ENCODE assay signal across 24 cellular contexts in the genomic region with DNA sequence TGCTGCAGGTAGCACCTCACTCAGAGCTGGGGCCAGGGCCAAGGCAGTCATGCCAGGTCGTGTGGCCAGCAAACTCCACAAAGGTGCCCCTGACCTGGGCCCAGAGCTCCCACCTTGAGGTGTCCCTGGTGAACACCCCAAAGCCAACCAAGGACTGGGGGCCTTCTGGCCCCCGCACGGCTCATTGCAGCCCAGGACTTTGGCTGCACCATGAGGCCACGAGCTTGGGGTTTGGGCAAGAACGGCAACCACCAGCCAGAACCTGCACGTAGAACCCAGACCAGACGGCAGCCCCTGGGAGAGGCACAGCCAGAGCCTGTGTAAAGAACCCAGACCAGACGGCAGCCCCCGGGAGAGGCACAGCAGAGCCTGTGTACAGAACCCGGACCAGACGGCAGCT. TPM values are rescaled to one million over a fixed set of nuclear protein-coding genes. Genes with fewer than 3 reads are reported as not detected.
DNase-seq lines count a peak whose midpoint lies in the region; ATAC-seq, FAIRE-seq and TF ChIP-seq lines count a peak whose summit lies in the region.
"Had no signal": no experiment of that assay in that cellular context is flagged by ENCODE, and none has a peak within 500 bp of the region (broad histone marks: within the 10 kb centered on the region; RNA-seq: fewer than 3 reads in every experiment).

No MANE protein-coding gene starts in this region.

- ATAC-seq in HepG2 (no peak), right lobe of liver (no peak), upper lobe of right lung (no peak)
- ATAC-seq: A549 had no signal

- H3K27ac Mint-ChIP-seq in neural crest cell (ENCODE audit: unreplicated experiment) (peak overlapping the region; percentile 27), endodermal cell (no peak overlapping the region)
- H3K27ac Mint-ChIP-seq: CD4-positive, alpha-beta T cell; CD8-positive, alpha-beta memory T cell had no signal

- no peaks in the 10 kb centered on the region for H4K20me1 ChIP-seq in HepG2 (ENCODE audit: insufficient read depth, low read length)
- H4K20me1 ChIP-seq: BLaER1 treated with 17β-estradiol and CSF1 and Interleukin-3, amounts not matched to agents 10 nM and 100 nM had no signal

- no peak overlapping the region for H2AFZ ChIP-seq in HepG2 (ENCODE audit: low read length)

- no peaks in the 10 kb centered on the region for H3K4me1 Mint-ChIP-seq in neural crest cell
- peaks cover 8% of the 10 kb centered on the region for H3K4me1 Mint-ChIP-seq in endodermal cell
- H3K4me1 Mint-ChIP-seq: CD14-positive monocyte; CD8-positive, alpha-beta memory T cell had no signal

- WGBS in HepG2 (ENCODE audit: low lambda C conversion rate), result 27% methylated on average over 6 of the region's 11 CpGs
- WGBS in right lobe of liver (ENCODE audit: insufficient coverage, low coverage, low lambda C conversion rate, missing lambda C conversion rate), result 85% methylated on average over 4 of the region's 11 CpGs
- 89 to 92% methylated on average over 10 to 11 of the region's 11 CpGs for WGBS in endodermal cell (ENCODE audit: insufficient coverage in 1 of 2, insufficient read length in 1 of 2), 2 experiments

- H3K27me3 ChIP-seq in HepG2 (ENCODE audit: control insufficient read depth in 1 of 2, insufficient read depth in 2 of 2, low read length in 2 of 2) (peaks cover 6 to 40% of the 10 kb centered on the region in 2 experiments), right lobe of liver (no peaks in the 10 kb centered on the region), upper lobe of right lung (no peaks in the 10 kb centered on the region), endodermal cell (ENCODE audit: control insufficient read depth, insufficient read depth, low read length, poor library complexity, severe bottlenecking) (no peaks in the 10 kb centered on the region)
- H3K27me3 ChIP-seq: BE2C; BLaER1 treated with 17β-estradiol and CSF1 and Interleukin-3, amounts not matched to agents 10 nM and 100 nM had no signal

- BruUV-seq in HepG2 (replicated peaks; lab: Mats Ljungman, UMichigan), result no TSS peak

- H3K27me3 Mint-ChIP-seq in neural crest cell (ENCODE audit: low read depth), result peaks cover 3% of the 10 kb centered on the region
- no peaks in the 10 kb centered on the region for H3K27me3 Mint-ChIP-seq in endodermal cell (ENCODE audit: insufficient read depth)
- H3K27me3 Mint-ChIP-seq: CD4-positive, alpha-beta T cell; CD8-positive, alpha-beta memory T cell had no signal

- no peak for TF ChIP-seq RAD21 in HepG2 (CRISPR knock-in tag; IDR thresholded peaks at IDR 0.05)

- H3K4me3 Mint-ChIP-seq in neural crest cell (no peak overlapping the region), endodermal cell (no peak overlapping the region)
- H3K4me3 Mint-ChIP-seq: CD14-positive monocyte; CD4-positive, alpha-beta T cell; CD8-positive, alpha-beta memory T cell had no signal

- CTCF ChIA-PET in HepG2 (lab: Yijun Ruan, JAX; ENCODE audit: low intra/inter-chr PET ratio, low total read pairs), result no interaction called here

- in situ Hi-C loops in HepG2 (cut with HindIII; ENCODE audit: extremely low pct_ligation_motif_present, low pct_unique_long_range_greater_than_20kb), result no loop called here

- H3K27ac ChIP-seq in HepG2 (ENCODE audit: extremely low read length, insufficient read depth, low read length) (no peak overlapping the region), right lobe of liver (no peak overlapping the region), upper lobe of right lung (no peak overlapping the region), kidney (ENCODE audit: low read depth in 2 of 2, low read length in 2 of 2) (no peak overlapping the region), endodermal cell (ENCODE audit: low read depth, low read length) (no peak overlapping the region)
- H3K27ac ChIP-seq: A549; BLaER1 treated with 17β-estradiol and CSF1 and Interleukin-3, amounts not matched to agents 10 nM and 100 nM had no signal

- H3K4me2 ChIP-seq in HepG2 (ENCODE audit: low read depth, low read length), result no peak overlapping the region
- H3K4me2 ChIP-seq: A549; BLaER1 treated with 17β-estradiol and CSF1 and Interleukin-3, amounts not matched to agents 10 nM and 100 nM had no signal

- no peak for DNase-seq in HepG2 (ENCODE audit: low spot score)
- DNase-seq in right lobe of liver, result no peak
- DNase-seq in neural crest cell (ENCODE audit: low read depth, low spot score), result no peak
- peak; percentile 46 for DNase-seq in upper lobe of right lung
- DNase-seq in kidney, result no peak
- no peak for DNase-seq in endodermal cell
- DNase-seq: 8988T; ACHN; AML-193; BE2C; CD4-positive, alpha-beta T cell; CD8-positive, alpha-beta memory T cell; DMS 273 treated with DMSO at 0.1 percent for 48 hours; DMS53; DMS79 treated with DMSO at 0.1 percent for 48 hours; GF-D8; GOT3; HCEC 1CT had no signal

- H3K9me3 ChIP-seq in HepG2 (ENCODE audit: low read length) (no peaks in the 10 kb centered on the region), right lobe of liver (no peaks in the 10 kb centered on the region), upper lobe of right lung (no peaks in the 10 kb centered on the region), kidney (ENCODE audit: control insufficient read depth in 1 of 2, low read length in 2 of 2) (no peaks in the 10 kb centered on the region), endodermal cell (ENCODE audit: control insufficient read depth, low read length) (no peaks in the 10 kb centered on the region)
- H3K9me3 ChIP-seq: A549; BE2C; BLaER1 treated with 17β-estradiol and CSF1 and Interleukin-3, amounts not matched to agents 10 nM and 100 nM had no signal

- H3K4me1 ChIP-seq in HepG2 (ENCODE audit: insufficient read depth, low read length) (peaks cover 67% of the 10 kb centered on the region), right lobe of liver (no peaks in the 10 kb centered on the region), upper lobe of right lung (no peaks in the 10 kb centered on the region), kidney (ENCODE audit: control insufficient read depth in 1 of 2, insufficient read depth in 1 of 2, low read depth in 1 of 2, low read length in 2 of 2) (no peaks in the 10 kb centered on the region), endodermal cell (ENCODE audit: control insufficient read depth, insufficient read depth, low read length) (peaks cover 5% of the 10 kb centered on the region)
- H3K4me1 ChIP-seq: A549, BE2C had no signal

- H3K9me3 Mint-ChIP-seq in neural crest cell (no peaks in the 10 kb centered on the region), endodermal cell (peaks cover 5% of the 10 kb centered on the region)
- H3K9me3 Mint-ChIP-seq: CD4-positive, alpha-beta T cell; CD8-positive, alpha-beta memory T cell had no signal

- FAIRE-seq in HepG2 (lab: Jason Lieb, UNC) (no peak), kidney (lab: Jason Lieb, UNC) (no peak)
- FAIRE-seq: A549, D721Med, GM12892, H54 had no signal

- POLR2A ChIA-PET in HepG2 (lab: Yijun Ruan, JAX), result interaction anchor here (1.1 kb wide), 2 partner anchors 8 to 9 kb away, joined by 3 to 4 read pairs; partner anchors contain the start of gene HRAS

- no peak for TF ChIP-seq EP300 in HepG2 (IDR thresholded peaks at IDR 0.05; ENCODE audit: low read depth in 2 of 2, low read length in 2 of 2)
- TF ChIP-seq EP300 in HepG2 (CRISPR knock-in tag; IDR thresholded peaks at IDR 0.05; ENCODE audit: borderline replicate concordance), result no peak

- no peak overlapping the region for H3K9ac ChIP-seq in HepG2 (ENCODE audit: insufficient read depth, low read depth, low read length)
- H3K9ac ChIP-seq in kidney (ENCODE audit: low read length in 2 of 2), result no peak overlapping the region
- no peak overlapping the region for H3K9ac ChIP-seq in endodermal cell (ENCODE audit: extremely low read depth, low read length, poor library complexity, severe bottlenecking)
- H3K9ac ChIP-seq: BLaER1 treated with 17β-estradiol and CSF1 and Interleukin-3, amounts not matched to agents 10 nM and 100 nM had no signal

- no peaks in the 10 kb centered on the region for H3K36me3 Mint-ChIP-seq in neural crest cell (ENCODE audit: low read depth)
- peaks cover 12% of the 10 kb centered on the region for H3K36me3 Mint-ChIP-seq in endodermal cell (ENCODE audit: low read depth)
- H3K36me3 Mint-ChIP-seq: CD14-positive monocyte had no signal

- TF ChIP-seq POLR2A in HepG2 (IDR thresholded peaks at IDR 0.05; ENCODE audit: insufficient read depth in 1 of 2, low read depth in 2 of 2, low read length in 2 of 2), result no peak
- TF ChIP-seq POLR2A in right lobe of liver (IDR thresholded peaks at IDR 0.05), result no peak

- TF ChIP-seq CTCF in HepG2 (CRISPR knock-in tag; IDR thresholded peaks at IDR 0.05) (no peak), right lobe of liver (IDR thresholded peaks at IDR 0.05) (no peak), neural crest cell (conservative IDR thresholded peaks at IDR 0.05) (no peak), upper lobe of right lung (IDR thresholded peaks at IDR 0.05) (no peak), kidney (IDR thresholded peaks at IDR 0.05; ENCODE audit: borderline replicate concordance, extremely low read depth, insufficient read depth) (no peak), endodermal cell (conservative IDR thresholded peaks at IDR 0.05) (no peak)

- H3K79me2 ChIP-seq in HepG2 (ENCODE audit: insufficient read depth, low read length), result no peaks in the 10 kb centered on the region

- H3K4me3 ChIP-seq in HepG2 (replicated peaks in 1 of 3; ENCODE audit: insufficient read depth in 1 of 3, low read depth in 2 of 3, low read length in 3 of 3) (no peak overlapping the region), right lobe of liver (no peak overlapping the region), upper lobe of right lung (no peak overlapping the region), kidney (ENCODE audit: low read length in 2 of 2) (no peak overlapping the region), endodermal cell (ENCODE audit: low read length) (no peak overlapping the region)
- H3K4me3 ChIP-seq: A549; BLaER1 treated with 17β-estradiol and CSF1 and Interleukin-3, amounts not matched to agents 10 nM and 100 nM had no signal

- intact Hi-C loops in HepG2 (cut with micrococcal nuclease; ENCODE audit: unreplicated experiment), result no loop called here
- intact Hi-C loops in right lobe of liver (cut with DNase I), result no loop called here
- intact Hi-C loops in upper lobe of right lung (cut with DNase I), result no loop called here
- intact Hi-C loops in kidney (cut with DNase I), result no loop called here

- H3K36me3 ChIP-seq in HepG2 (replicated peaks in 1 of 2; ENCODE audit: control insufficient read depth in 1 of 2, insufficient read depth in 2 of 2, low read length in 2 of 2) (no peaks in the 10 kb centered on the region), right lobe of liver (no peaks in the 10 kb centered on the region), upper lobe of right lung (no peaks in the 10 kb centered on the region), kidney (ENCODE audit: control insufficient read depth in 1 of 2, insufficient read depth in 2 of 2, low read length in 2 of 2) (no peaks in the 10 kb centered on the region), endodermal cell (ENCODE audit: control insufficient read depth, insufficient read depth, low read length) (no peaks in the 10 kb centered on the region)
- H3K36me3 ChIP-seq: BE2C; BLaER1 treated with 17β-estradiol and CSF1 and Interleukin-3, amounts not matched to agents 10 nM and 100 nM had no signal

RNA-seq across cellular contexts. Expression of gene LRRC56, which starts 7.8 kb away (rescaled TPM):
- total RNA-seq in HepG2 (2016; rRNA removed; fragmentation: Illumina TruSeq; extraction: Trizol) (0.08 and 0.11 TPM in 2 replicates), right lobe of liver (1 to 10 TPM in 1 of 6 experiments, under 1 TPM in 4, not detected in 1; 0.12 to 1.1 (median 0.71) TPM), neural crest cell (2.1 and 2.4 TPM in 2 replicates), upper lobe of right lung (3.2 TPM), kidney (7.7 TPM), endodermal cell (1 to 10 TPM; 3.0 to 4.3 TPM)
- total RNA-seq in HepG2 (2016; cell fraction: cytosol; rRNA removed; fragmentation: Illumina TruSeq; extraction: Trizol; ENCODE audit: low read depth), result 0.10 TPM in 1 of 2 replicates, not detected in the other
- total RNA-seq in HepG2 (2016; cell fraction: insoluble cytoplasmic fraction; rRNA removed; fragmentation: Illumina TruSeq; extraction: Trizol), result 0.09 TPM in 2 replicates
- 0.06 and 0.07 TPM in 2 replicates for total RNA-seq in HepG2 (2016; cell fraction: membrane; rRNA removed; fragmentation: Illumina TruSeq; extraction: Trizol)
- total RNA-seq in HepG2 (2016; cell fraction: nucleus; rRNA removed; fragmentation: Illumina TruSeq; extraction: Trizol), result not detected in 2 replicates
- polyA plus RNA-seq in HepG2 (2011; rRNA removed) (0.29 and 0.46 TPM in 2 replicates), kidney (ENCODE audit: insufficient read depth, low read depth, low replicate concordance) (1.2 TPM)
- polyA plus RNA-seq in HepG2 (2011; cell fraction: cytosol; rRNA removed), result 0.21 and 0.22 TPM in 2 replicates
- 3.4 and 3.8 TPM in 2 replicates for polyA plus RNA-seq in HepG2 (2011; cell fraction: nucleus; rRNA removed)
- 0.34 and 0.59 TPM in 2 replicates for polyA plus RNA-seq in HepG2 (2012)
- polyA plus RNA-seq in HepG2 (2016; cell fraction: cytosol; fragmentation: Illumina TruSeq; extraction: Trizol; ENCODE audit: low read depth), result 0.05 TPM in 1 of 2 replicates, not detected in the other
- 0.19 TPM in 1 of 2 replicates, not detected in the other for polyA plus RNA-seq in HepG2 (2016; cell fraction: insoluble cytoplasmic fraction; fragmentation: Illumina TruSeq; extraction: Trizol; ENCODE audit: low read depth)
- polyA plus RNA-seq in HepG2 (2016; cell fraction: membrane; fragmentation: Illumina TruSeq; extraction: Trizol; ENCODE audit: low read depth), result 0.10 TPM in 1 of 2 replicates, not detected in the other
- 0.37 and 0.44 TPM in 2 replicates for polyA plus RNA-seq in HepG2 (2016; cell fraction: nucleus; fragmentation: Illumina TruSeq; extraction: Trizol; ENCODE audit: insufficient read depth, low read depth)
- polyA minus RNA-seq in HepG2 (2011; rRNA and poly(A)+ RNA removed; ENCODE audit: low replicate concordance), result 0.20 and 0.56 TPM in 2 replicates
- 0.30 TPM in 1 of 2 replicates, not detected in the other for polyA minus RNA-seq in HepG2 (2011; cell fraction: cytosol; rRNA and poly(A)+ RNA removed)
- 0.37 and 0.64 TPM in 2 replicates for polyA minus RNA-seq in HepG2 (2011; cell fraction: nucleus; rRNA and poly(A)+ RNA removed)
- polyA plus RNA-seq in endodermal cell (2013, experiment 1 of 2), result 0.93 TPM
- polyA plus RNA-seq in endodermal cell (2013, experiment 2 of 2), result 1.3 TPM

RNA-seq across cellular contexts. Expression of gene HRAS, which starts 9.8 kb away (rescaled TPM):
- total RNA-seq in HepG2 (2016; rRNA removed; fragmentation: Illumina TruSeq; extraction: Trizol), result 47.5 and 50.0 TPM in 2 replicates
- total RNA-seq in HepG2 (2016; cell fraction: cytosol; rRNA removed; fragmentation: Illumina TruSeq; extraction: Trizol; ENCODE audit: low read depth), result 97.1 and 126 TPM in 2 replicates
- total RNA-seq in HepG2 (2016; cell fraction: insoluble cytoplasmic fraction; rRNA removed; fragmentation: Illumina TruSeq; extraction: Trizol), result 35.7 and 53.4 TPM in 2 replicates
- total RNA-seq in HepG2 (2016; cell fraction: membrane; rRNA removed; fragmentation: Illumina TruSeq; extraction: Trizol), result 106 and 128 TPM in 2 replicates
- total RNA-seq in HepG2 (2016; cell fraction: nucleus; rRNA removed; fragmentation: Illumina TruSeq; extraction: Trizol), result 23.1 and 23.7 TPM in 2 replicates
- polyA plus RNA-seq in HepG2 (2011; rRNA removed), result 32.9 TPM in 2 replicates
- polyA plus RNA-seq in HepG2 (2011; cell fraction: cytosol; rRNA removed), result 29.5 and 42.1 TPM in 2 replicates
- 62.4 and 65.1 TPM in 2 replicates for polyA plus RNA-seq in HepG2 (2011; cell fraction: nucleus; rRNA removed)
- 15.4 and 32.7 TPM in 2 replicates for polyA plus RNA-seq in HepG2 (2012)
- polyA plus RNA-seq in HepG2 (2016; cell fraction: cytosol; fragmentation: Illumina TruSeq; extraction: Trizol; ENCODE audit: low read depth), result 120 and 151 TPM in 2 replicates
- 33.8 and 38.7 TPM in 2 replicates for polyA plus RNA-seq in HepG2 (2016; cell fraction: insoluble cytoplasmic fraction; fragmentation: Illumina TruSeq; extraction: Trizol; ENCODE audit: low read depth)
- polyA plus RNA-seq in HepG2 (2016; cell fraction: membrane; fragmentation: Illumina TruSeq; extraction: Trizol; ENCODE audit: low read depth), result 96.2 and 121 TPM in 2 replicates
- polyA plus RNA-seq in HepG2 (2016; cell fraction: nucleus; fragmentation: Illumina TruSeq; extraction: Trizol; ENCODE audit: insufficient read depth, low read depth), result 47.3 and 47.4 TPM in 2 replicates
- 29.8 and 71.6 TPM in 2 replicates for polyA minus RNA-seq in HepG2 (2011; rRNA and poly(A)+ RNA removed; ENCODE audit: low replicate concordance)
- 8.5 and 9.0 TPM in 2 replicates for polyA minus RNA-seq in HepG2 (2011; cell fraction: cytosol; rRNA and poly(A)+ RNA removed)
- 5.8 and 11.4 TPM in 2 replicates for polyA minus RNA-seq in HepG2 (2011; cell fraction: nucleus; rRNA and poly(A)+ RNA removed)
- total RNA-seq in right lobe of liver, result 10 to 100 TPM in 5 of 6 experiments, 1 to 10 TPM in 1; 7.6 to 20.9 (median 14.8) TPM
- 90.6 and 93.5 TPM in 2 replicates for total RNA-seq in neural crest cell
- 55.5 TPM for total RNA-seq in upper lobe of right lung
- 66.1 TPM for total RNA-seq in kidney
- polyA plus RNA-seq in kidney (ENCODE audit: insufficient read depth, low read depth, low replicate concordance), result 100 TPM
- 10 to 100 TPM; 64.8 to 68.2 TPM for total RNA-seq in endodermal cell
- 48.8 TPM for polyA plus RNA-seq in endodermal cell (2013, experiment 1 of 2)
- 45.1 TPM for polyA plus RNA-seq in endodermal cell (2013, experiment 2 of 2)

RNA-seq across cellular contexts. Expression of gene LMNTD2, which starts 15.4 kb away (rescaled TPM):
- 0.25 and 1.1 TPM in 2 replicates for total RNA-seq in HepG2 (2016; rRNA removed; fragmentation: Illumina TruSeq; extraction: Trizol)
- 0.40 and 0.44 TPM in 2 replicates for total RNA-seq in HepG2 (2016; cell fraction: cytosol; rRNA removed; fragmentation: Illumina TruSeq; extraction: Trizol; ENCODE audit: low read depth)
- total RNA-seq in HepG2 (2016; cell fraction: insoluble cytoplasmic fraction; rRNA removed; fragmentation: Illumina TruSeq; extraction: Trizol), result 0.45 and 1.1 TPM in 2 replicates
- 0.79 and 1.3 TPM in 2 replicates for total RNA-seq in HepG2 (2016; cell fraction: membrane; rRNA removed; fragmentation: Illumina TruSeq; extraction: Trizol)
- 1.3 and 1.7 TPM in 2 replicates for total RNA-seq in HepG2 (2016; cell fraction: nucleus; rRNA removed; fragmentation: Illumina TruSeq; extraction: Trizol)
- 3.1 and 3.6 TPM in 2 replicates for polyA plus RNA-seq in HepG2 (2011; rRNA removed)
- 1.1 and 2.2 TPM in 2 replicates for polyA plus RNA-seq in HepG2 (2011; cell fraction: cytosol; rRNA removed)
- polyA plus RNA-seq in HepG2 (2011; cell fraction: nucleus; rRNA removed), result 50.0 and 60.4 TPM in 2 replicates
- polyA plus RNA-seq in HepG2 (2012), result 1.3 and 1.4 TPM in 2 replicates
- polyA plus RNA-seq in HepG2 (2016; cell fraction: cytosol; fragmentation: Illumina TruSeq; extraction: Trizol; ENCODE audit: low read depth), result 0.53 and 0.78 TPM in 2 replicates
- polyA plus RNA-seq in HepG2 (2016; cell fraction: insoluble cytoplasmic fraction; fragmentation: Illumina TruSeq; extraction: Trizol; ENCODE audit: low read depth), result 0.42 and 0.68 TPM in 2 replicates
- 0.96 and 1.2 TPM in 2 replicates for polyA plus RNA-seq in HepG2 (2016; cell fraction: membrane; fragmentation: Illumina TruSeq; extraction: Trizol; ENCODE audit: low read depth)
- polyA plus RNA-seq in HepG2 (2016; cell fraction: nucleus; fragmentation: Illumina TruSeq; extraction: Trizol; ENCODE audit: insufficient read depth, low read depth), result 3.7 and 5.0 TPM in 2 replicates
- polyA minus RNA-seq in HepG2 (2011; rRNA and poly(A)+ RNA removed; ENCODE audit: low replicate concordance), result 0.51 and 0.96 TPM in 2 replicates
- polyA minus RNA-seq in HepG2 (2011; cell fraction: cytosol; rRNA and poly(A)+ RNA removed), result 0.88 and 1.4 TPM in 2 replicates
- 2.6 and 3.1 TPM in 2 replicates for polyA minus RNA-seq in HepG2 (2011; cell fraction: nucleus; rRNA and poly(A)+ RNA removed)
- 10 to 100 TPM in 1 of 6 experiments, 1 to 10 TPM in 5; 4.7 to 14.7 (median 7.9) TPM for total RNA-seq in right lobe of liver
- 1.8 and 2.2 TPM in 2 replicates for total RNA-seq in neural crest cell
- total RNA-seq in upper lobe of right lung, result 5.9 TPM
- 8.0 TPM for total RNA-seq in kidney
- 6.2 TPM for polyA plus RNA-seq in kidney (ENCODE audit: insufficient read depth, low read depth, low replicate concordance)
- total RNA-seq in endodermal cell, result 10 to 100 TPM in 1 of 2 donors, 1 to 10 TPM in 1; 8.5 to 13.3 TPM
- polyA plus RNA-seq in endodermal cell (2013, experiment 1 of 2), result 1.8 TPM
- polyA plus RNA-seq in endodermal cell (2013, experiment 2 of 2), result 1.8 TPM

RNA-seq across cellular contexts. Expression of gene RASSF7, which starts 15.6 kb away (rescaled TPM):
- total RNA-seq in HepG2 (2016; rRNA removed; fragmentation: Illumina TruSeq; extraction: Trizol) (13.1 and 20.2 TPM in 2 replicates), right lobe of liver (10 to 100 TPM; 20.5 to 61.1 (median 39.5) TPM), neural crest cell (7.3 and 7.4 TPM in 2 replicates), upper lobe of right lung (76.7 TPM), kidney (106 TPM), endodermal cell (10 to 100 TPM; 34.2 to 36.3 TPM)
- 5.4 and 5.7 TPM in 2 replicates for total RNA-seq in HepG2 (2016; cell fraction: cytosol; rRNA removed; fragmentation: Illumina TruSeq; extraction: Trizol; ENCODE audit: low read depth)
- 13.3 and 19.7 TPM in 2 replicates for total RNA-seq in HepG2 (2016; cell fraction: insoluble cytoplasmic fraction; rRNA removed; fragmentation: Illumina TruSeq; extraction: Trizol)
- total RNA-seq in HepG2 (2016; cell fraction: membrane; rRNA removed; fragmentation: Illumina TruSeq; extraction: Trizol), result 10.8 and 11.9 TPM in 2 replicates
- 16.7 and 17.2 TPM in 2 replicates for total RNA-seq in HepG2 (2016; cell fraction: nucleus; rRNA removed; fragmentation: Illumina TruSeq; extraction: Trizol)
- polyA plus RNA-seq in HepG2 (2011; rRNA removed) (28.6 and 36.4 TPM in 2 replicates), kidney (ENCODE audit: insufficient read depth, low read depth, low replicate concordance) (108 TPM)
- 22.3 and 49.0 TPM in 2 replicates for polyA plus RNA-seq in HepG2 (2011; cell fraction: cytosol; rRNA removed)
- polyA plus RNA-seq in HepG2 (2011; cell fraction: nucleus; rRNA removed), result 139 and 165 TPM in 2 replicates
- polyA plus RNA-seq in HepG2 (2012), result 8.9 and 12.6 TPM in 2 replicates
- 4.7 and 6.0 TPM in 2 replicates for polyA plus RNA-seq in HepG2 (2016; cell fraction: cytosol; fragmentation: Illumina TruSeq; extraction: Trizol; ENCODE audit: low read depth)
- polyA plus RNA-seq in HepG2 (2016; cell fraction: insoluble cytoplasmic fraction; fragmentation: Illumina TruSeq; extraction: Trizol; ENCODE audit: low read depth), result 12.3 and 15.9 TPM in 2 replicates
- 5.9 and 7.2 TPM in 2 replicates for polyA plus RNA-seq in HepG2 (2016; cell fraction: membrane; fragmentation: Illumina TruSeq; extraction: Trizol; ENCODE audit: low read depth)
- 32.6 and 40.7 TPM in 2 replicates for polyA plus RNA-seq in HepG2 (2016; cell fraction: nucleus; fragmentation: Illumina TruSeq; extraction: Trizol; ENCODE audit: insufficient read depth, low read depth)
- 6.7 and 39.4 TPM in 2 replicates for polyA minus RNA-seq in HepG2 (2011; rRNA and poly(A)+ RNA removed; ENCODE audit: low replicate concordance)
- 10.4 and 10.9 TPM in 2 replicates for polyA minus RNA-seq in HepG2 (2011; cell fraction: cytosol; rRNA and poly(A)+ RNA removed)
- polyA minus RNA-seq in HepG2 (2011; cell fraction: nucleus; rRNA and poly(A)+ RNA removed), result 15.2 and 17.9 TPM in 2 replicates
- 11.3 TPM for polyA plus RNA-seq in endodermal cell (2013, experiment 1 of 2)
- polyA plus RNA-seq in endodermal cell (2013, experiment 2 of 2), result 14.6 TPM

RNA-seq across cellular contexts. Expression of gene PHRF1, which starts 31.1 kb away (rescaled TPM):
- total RNA-seq in HepG2 (2016; rRNA removed; fragmentation: Illumina TruSeq; extraction: Trizol) (13.7 and 16.7 TPM in 2 replicates), right lobe of liver (10 to 100 TPM; 15.4 to 21.9 (median 20.3) TPM), neural crest cell (52.3 TPM in 2 replicates), upper lobe of right lung (31.0 TPM), kidney (30.9 TPM), endodermal cell (10 to 100 TPM; 43.4 to 48.0 TPM)
- total RNA-seq in HepG2 (2016; cell fraction: cytosol; rRNA removed; fragmentation: Illumina TruSeq; extraction: Trizol; ENCODE audit: low read depth), result 7.4 and 7.9 TPM in 2 replicates
- 10.7 and 17.0 TPM in 2 replicates for total RNA-seq in HepG2 (2016; cell fraction: insoluble cytoplasmic fraction; rRNA removed; fragmentation: Illumina TruSeq; extraction: Trizol)
- 5.1 and 6.1 TPM in 2 replicates for total RNA-seq in HepG2 (2016; cell fraction: membrane; rRNA removed; fragmentation: Illumina TruSeq; extraction: Trizol)
- total RNA-seq in HepG2 (2016; cell fraction: nucleus; rRNA removed; fragmentation: Illumina TruSeq; extraction: Trizol), result 10.8 and 14.2 TPM in 2 replicates
- polyA plus RNA-seq in HepG2 (2011; rRNA removed) (8.2 and 11.2 TPM in 2 replicates), kidney (ENCODE audit: insufficient read depth, low read depth, low replicate concordance) (7.5 TPM)
- 4.8 and 7.0 TPM in 2 replicates for polyA plus RNA-seq in HepG2 (2011; cell fraction: cytosol; rRNA removed)
- polyA plus RNA-seq in HepG2 (2011; cell fraction: nucleus; rRNA removed), result 30.1 and 30.7 TPM in 2 replicates
- polyA plus RNA-seq in HepG2 (2012), result 7.4 and 8.1 TPM in 2 replicates
- polyA plus RNA-seq in HepG2 (2016; cell fraction: cytosol; fragmentation: Illumina TruSeq; extraction: Trizol; ENCODE audit: low read depth), result 1.6 and 1.8 TPM in 2 replicates
- 10.7 and 13.7 TPM in 2 replicates for polyA plus RNA-seq in HepG2 (2016; cell fraction: insoluble cytoplasmic fraction; fragmentation: Illumina TruSeq; extraction: Trizol; ENCODE audit: low read depth)
- 2.1 and 2.5 TPM in 2 replicates for polyA plus RNA-seq in HepG2 (2016; cell fraction: membrane; fragmentation: Illumina TruSeq; extraction: Trizol; ENCODE audit: low read depth)
- polyA plus RNA-seq in HepG2 (2016; cell fraction: nucleus; fragmentation: Illumina TruSeq; extraction: Trizol; ENCODE audit: insufficient read depth, low read depth), result 25.7 and 27.7 TPM in 2 replicates
- polyA minus RNA-seq in HepG2 (2011; rRNA and poly(A)+ RNA removed; ENCODE audit: low replicate concordance), result 13.6 and 18.7 TPM in 2 replicates
- 7.8 and 7.9 TPM in 2 replicates for polyA minus RNA-seq in HepG2 (2011; cell fraction: cytosol; rRNA and poly(A)+ RNA removed)
- polyA minus RNA-seq in HepG2 (2011; cell fraction: nucleus; rRNA and poly(A)+ RNA removed), result 17.4 and 19.9 TPM in 2 replicates
- 23.9 TPM for polyA plus RNA-seq in endodermal cell (2013, experiment 1 of 2)
- polyA plus RNA-seq in endodermal cell (2013, experiment 2 of 2), result 22.0 TPM
